In genomic region chr21:44437696-44438431, GRCh38 we compare ENCODE assay signal across 27 cellular contexts. TPM values are rescaled to one million over a fixed set of nuclear protein-coding genes. Genes with fewer than 3 reads are reported as not detected.
DNase-seq lines count a peak whose midpoint lies in the region; ATAC-seq and TF ChIP-seq lines count a peak whose summit lies in the region.
"Had no signal": no experiment of that assay in that cellular context is flagged by ENCODE, and none has a peak within 500 bp of the region (broad histone marks: within the 10 kb centered on the region; RNA-seq: fewer than 3 reads in every experiment).

No MANE protein-coding gene starts in this region.

- no peak overlapping the region for H3K27ac Mint-ChIP-seq in stimulated activated memory B cell treated with anti-CD40 and anti-IgM and Interleukin-4, amounts not matched to agents 10 μg/mL and 1 μg/mL and 100 μg/mL, for 72 hours
- H3K27ac Mint-ChIP-seq in nephron progenitor cell: no peak overlapping the region
- H3K27ac Mint-ChIP-seq: activated CD4-positive, alpha-beta T cell treated with anti-CD3 and anti-CD28 coated beads, Interleukin-2, amount 10 ng/mL, durations not matched to agents 24 days and 14 days; nephron had no signal

- no peak for TF ChIP-seq POLR2A in heart left ventricle (IDR thresholded peaks at IDR 0.05)
- TF ChIP-seq POLR2A in stomach (IDR thresholded peaks at IDR 0.05): no peak

- H3K9me3 ChIP-seq in RWPE2 (ENCODE audit: severe bottlenecking) (no peaks in the 10 kb centered on the region), heart left ventricle (no peaks in the 10 kb centered on the region), lower lobe of right lung (no peaks in the 10 kb centered on the region), stomach (no peaks in the 10 kb centered on the region)
- H3K9me3 ChIP-seq: ovary, tibial artery had no signal

- no peak overlapping the region for H3K4me3 Mint-ChIP-seq in stimulated activated memory B cell treated with anti-CD40 and anti-IgM and Interleukin-4, amounts not matched to agents 10 μg/mL and 1 μg/mL and 100 μg/mL, for 72 hours
- no peak overlapping the region for H3K4me3 Mint-ChIP-seq in nephron progenitor cell
- H3K4me3 Mint-ChIP-seq: activated CD4-positive, alpha-beta T cell treated with anti-CD3 and anti-CD28 coated beads, Interleukin-2, amount 10 ng/mL, durations not matched to agents 24 days and 14 days; nephron had no signal

- H3K27ac ChIP-seq in RWPE2 (ENCODE audit: poor library complexity, severe bottlenecking): no peak overlapping the region
- H3K27ac ChIP-seq in heart left ventricle: peak overlapping the region; percentile 0 to 92 (median 82)
- H3K27ac ChIP-seq in lower lobe of right lung: no peak overlapping the region
- peak overlapping the region in 4 of 5 donors; percentile 52 to 85 (median 70) for H3K27ac ChIP-seq in stomach
- H3K27ac ChIP-seq: BLaER1 treated with 17β-estradiol and CSF1 and Interleukin-3, amounts not matched to agents 10 nM and 100 nM; ovary; tibial artery; WERI-Rb-1 had no signal

- no peak for TF ChIP-seq EP300 in stomach (IDR thresholded peaks at IDR 0.05)

- H3K36me3 ChIP-seq in RWPE2 (ENCODE audit: low read depth) (no peaks in the 10 kb centered on the region), heart left ventricle (peaks cover 0 to 32% (median 0%) of the 10 kb centered on the region in 9 donors), lower lobe of right lung (peaks cover 5% of the 10 kb centered on the region), stomach (peaks cover 0 to 23% (median 0%) of the 10 kb centered on the region in 4 donors)
- H3K36me3 ChIP-seq: ovary, tibial artery, WERI-Rb-1 had no signal

- intact Hi-C loops in heart left ventricle (cut with DNase I): loop anchor here in 2 of 10 donors (2.0 to 5.0 kb wide), 2 partner anchors 17 to 51 kb away; partner anchors contain the start of gene LRRC3 (in 1 of the 2)
- intact Hi-C loops in lower lobe of right lung (cut with DNase I): no loop called here
- intact Hi-C loops in stomach (cut with DNase I; ENCODE audit: low total_unique reads): no loop called here

- H3K4me1 Mint-ChIP-seq in stimulated activated memory B cell treated with anti-CD40 and anti-IgM and Interleukin-4, amounts not matched to agents 10 μg/mL and 1 μg/mL and 100 μg/mL, for 72 hours: no peaks in the 10 kb centered on the region
- peaks cover 10% of the 10 kb centered on the region for H3K4me1 Mint-ChIP-seq in nephron progenitor cell
- H3K4me1 Mint-ChIP-seq: activated CD4-positive, alpha-beta T cell treated with anti-CD3 and anti-CD28 coated beads, Interleukin-2, amount 10 ng/mL, durations not matched to agents 24 days and 14 days had no signal

- H3K9me3 Mint-ChIP-seq in stimulated activated memory B cell treated with anti-CD40 and anti-IgM and Interleukin-4, amounts not matched to agents 10 μg/mL and 1 μg/mL and 100 μg/mL, for 72 hours: no peaks in the 10 kb centered on the region
- no peaks in the 10 kb centered on the region for H3K9me3 Mint-ChIP-seq in nephron progenitor cell
- H3K9me3 Mint-ChIP-seq: activated CD4-positive, alpha-beta T cell treated with anti-CD3 and anti-CD28 coated beads, Interleukin-2, amount 10 ng/mL, durations not matched to agents 24 days and 14 days; nephron had no signal

- ATAC-seq in RWPE2 (ENCODE audit: low read depth): no peak
- ATAC-seq in heart left ventricle: peak in 2 of 4 donors; percentile 1 to 15
- no peak for ATAC-seq in lower lobe of right lung
- ATAC-seq in stimulated activated memory B cell treated with anti-CD40 and anti-IgM and Interleukin-4, amounts not matched to agents 10 μg/mL and 1 μg/mL and 100 μg/mL, for 72 hours: no peak
- ATAC-seq in HG03045 (IDR thresholded peaks at IDR 0.05; ENCODE audit: unreplicated experiment): no peak
- ATAC-seq: Panc1 had no signal

- 75 to 83% (median 78%) methylated on average over 6 to 19 of the region's 19 CpGs for WGBS in heart left ventricle, 4 donors
- 73 to 84% (median 79%) methylated on average over 10 to 19 of the region's 19 CpGs for WGBS in stomach, 5 donors

- no peak for TF ChIP-seq CTCF in RWPE2 (IDR thresholded peaks at IDR 0.05; ENCODE audit: poor library complexity, severe bottlenecking)
- no peak for TF ChIP-seq CTCF in heart left ventricle (IDR thresholded peaks at IDR 0.05)
- no peak for TF ChIP-seq CTCF in lower lobe of right lung (IDR thresholded peaks at IDR 0.05)
- TF ChIP-seq CTCF in stomach (IDR thresholded peaks at IDR 0.05): no peak
- no peak for TF ChIP-seq CTCF in nephron progenitor cell (IDR thresholded peaks at IDR 0.05)

- H3K4me1 ChIP-seq in RWPE2 (ENCODE audit: insufficient read depth, poor library complexity, severe bottlenecking) (no peaks in the 10 kb centered on the region), heart left ventricle (peaks cover 0 to 17% (median 2%) of the 10 kb centered on the region in 12 donors), lower lobe of right lung (no peaks in the 10 kb centered on the region), stomach (peaks cover 7 to 28% (median 20%) of the 10 kb centered on the region in 4 donors)

- H3K27me3 ChIP-seq in RWPE2 (ENCODE audit: insufficient read depth, poor library complexity, severe bottlenecking): peaks cover 5% of the 10 kb centered on the region
- H3K27me3 ChIP-seq in heart left ventricle: no peaks in the 10 kb centered on the region
- no peaks in the 10 kb centered on the region for H3K27me3 ChIP-seq in lower lobe of right lung (ENCODE audit: low read depth)
- H3K27me3 ChIP-seq in stomach: no peaks in the 10 kb centered on the region
- H3K27me3 ChIP-seq: BLaER1 treated with 17β-estradiol and CSF1 and Interleukin-3, amounts not matched to agents 10 nM and 100 nM; ovary had no signal

- DNase-seq in RWPE2 (ENCODE audit: low spot score) (peak; percentile 57), heart left ventricle (peak in 3 of 5 donors; percentile 22 to 61 (median 30)), lower lobe of right lung (peak; percentile 30), stomach (no peak), nephron progenitor cell (no peak)
- DNase-seq: activated CD4-positive, alpha-beta T cell treated with anti-CD3 and anti-CD28 coated beads, Interleukin-2, amount 10 ng/mL, durations not matched to agents 24 days and 14 days; activated CD8-positive, alpha-beta memory T cell treated with anti-CD3 and anti-CD28 coated beads for 24 hours; activated gamma-delta T cell; activated T-cell treated with anti-CD3 and anti-CD28 coated beads, Interleukin-2, amount 50 U/mL, for 1 hour; cortex of kidney; DMS153; glutamatergic neuron; IMR-90; MV-4-11; NCI-H1436; NCI-H345; NCI-H69; SIG-M5; WERI-Rb-1 had no signal

- H3K27me3 Mint-ChIP-seq in stimulated activated memory B cell treated with anti-CD40 and anti-IgM and Interleukin-4, amounts not matched to agents 10 μg/mL and 1 μg/mL and 100 μg/mL, for 72 hours: no peaks in the 10 kb centered on the region
- H3K27me3 Mint-ChIP-seq in nephron progenitor cell (ENCODE audit: low read depth, poor library complexity): peaks cover 3% of the 10 kb centered on the region
- H3K27me3 Mint-ChIP-seq: activated CD4-positive, alpha-beta T cell treated with anti-CD3 and anti-CD28 coated beads, Interleukin-2, amount 10 ng/mL, durations not matched to agents 24 days and 14 days had no signal

- H3K4me3 ChIP-seq in RWPE2 (ENCODE audit: severe bottlenecking) (no peak overlapping the region), heart left ventricle (no peak overlapping the region), lower lobe of right lung (no peak overlapping the region), stomach (peak overlapping the region in 1 of 4 donors; percentile 34)
- H3K4me3 ChIP-seq: BLaER1 treated with 17β-estradiol and CSF1 and Interleukin-3, amounts not matched to agents 10 nM and 100 nM; ovary had no signal

- peaks cover 26% of the 10 kb centered on the region for H3K36me3 Mint-ChIP-seq in stimulated activated memory B cell treated with anti-CD40 and anti-IgM and Interleukin-4, amounts not matched to agents 10 μg/mL and 1 μg/mL and 100 μg/mL, for 72 hours
- H3K36me3 Mint-ChIP-seq in nephron progenitor cell (ENCODE audit: low read depth): no peaks in the 10 kb centered on the region

RNA-seq across cellular contexts. Expression of gene LRRC3, which starts 17.4 kb away (rescaled TPM):
- total RNA-seq in heart left ventricle (1 to 10 TPM; 1.7 to 5.3 (median 2.3) TPM), lower lobe of right lung (4.0 TPM), stomach (1 to 10 TPM; 1.2 to 8.0 (median 5.5) TPM)
- polyA plus RNA-seq in heart left ventricle (1 to 10 TPM; 1.4 to 5.8 TPM), stomach (1 to 10 TPM in 2 of 3 donors, under 1 TPM in 1; 0.76 to 1.3 (median 1.3) TPM)
- total RNA-seq: LHCN-M2 had no signal

Comparison
In these comparisons a context has a peak if more than half of its experiments do, and no peak if none do; other contexts are left out.
1. DNase-seq: peak in RWPE2 (single experiment), heart left ventricle (3 of 5) and lower lobe of right lung (single experiment); none in stomach (single experiment) and nephron progenitor cell (single experiment).
2. H3K27ac ChIP-seq: peak in heart left ventricle (12 of 12) and stomach (4 of 5); none in RWPE2 (single experiment) and lower lobe of right lung (single experiment).